Comparison of ENCODE assay signal across 18 cellular contexts in the genomic region with DNA sequence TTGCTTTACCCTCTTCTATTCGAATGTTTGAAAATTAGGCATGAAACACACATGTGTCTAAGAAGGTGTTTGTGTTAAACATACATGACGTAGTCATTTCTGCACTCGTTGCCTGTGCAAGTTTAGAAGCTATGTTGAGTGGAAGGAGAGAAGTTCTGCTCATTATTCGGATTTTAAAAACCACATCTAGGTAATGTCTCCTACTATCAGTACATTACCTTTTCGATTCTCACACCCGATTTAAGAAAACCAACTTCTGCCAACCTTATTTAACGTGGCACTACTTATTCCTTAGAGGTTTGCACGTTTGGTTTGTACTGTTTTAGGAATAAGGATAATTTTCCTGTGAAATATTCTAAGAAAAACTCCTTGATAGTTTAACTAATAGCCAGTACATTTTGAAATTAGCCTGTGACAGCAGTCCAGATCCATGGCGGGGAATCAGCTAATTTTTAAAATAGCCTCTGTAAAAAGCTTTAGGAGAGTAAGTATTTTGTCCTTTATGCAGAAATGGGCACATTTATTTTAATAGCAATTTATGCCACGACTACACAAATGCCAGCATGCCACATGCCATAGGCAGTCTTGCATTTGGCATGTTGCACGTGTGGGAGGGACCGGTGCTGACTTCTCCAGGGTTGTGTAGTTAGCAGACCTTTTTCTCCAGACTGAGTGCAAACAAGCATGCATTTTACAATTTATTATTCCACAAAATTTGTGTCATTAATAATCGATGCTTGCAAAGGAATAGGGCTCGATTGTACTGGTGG. TPM values are rescaled to one million over a fixed set of nuclear protein-coding genes. Genes with fewer than 3 reads are reported as not detected.
DNase-seq lines count a peak whose midpoint lies in the region; ATAC-seq and TF ChIP-seq lines count a peak whose summit lies in the region.
"Had no signal": no experiment of that assay in that cellular context is flagged by ENCODE, and none has a peak within 500 bp of the region (broad histone marks: within the 10 kb centered on the region; RNA-seq: fewer than 3 reads in every experiment).

No MANE protein-coding gene starts in this region.

- no peak overlapping the region for H3K27ac ChIP-seq in HUES6 (ENCODE audit: low read depth, low read length)
- no peak overlapping the region for H3K27ac ChIP-seq in brain microvascular endothelial cell
- H3K27ac ChIP-seq in suprapubic skin = peak overlapping the region; percentile 56
- H3K27ac ChIP-seq: epithelial cell of prostate, PC-9 had no signal

- TF ChIP-seq POLR2A in suprapubic skin (IDR thresholded peaks at IDR 0.05) = no peak

- H3K4me1 ChIP-seq in HUES6 (ENCODE audit: control insufficient read depth, insufficient read depth, low read length) (peaks cover 24% of the 10 kb centered on the region; the same call in 1 of the 2 replicates), suprapubic skin (peaks cover 47% of the 10 kb centered on the region)

- in situ Hi-C loops in brain microvascular endothelial cell (cut with HindIII; ENCODE audit: low pct_ligation_motif_present, low sequenced_read_pairs) = loop anchor here (25.0 kb wide), 2 partner anchors 496 to 746 kb away; no protein-coding TSS in a partner anchor

- H3K9me3 ChIP-seq in HUES6 (ENCODE audit: control insufficient read depth, insufficient read depth, low read depth, low read length) (no peaks in the 10 kb centered on the region), suprapubic skin (no peaks in the 10 kb centered on the region)
- H3K9me3 ChIP-seq: adrenal gland, gastroesophageal sphincter, right atrium auricular region had no signal

- no peak for TF ChIP-seq EP300 in suprapubic skin (IDR thresholded peaks at IDR 0.05)

- ATAC-seq in GM21528 (IDR thresholded peaks at IDR 0.05; ENCODE audit: low FRiP score, unreplicated experiment) (no peak), GM21515 (IDR thresholded peaks at IDR 0.05; ENCODE audit: unreplicated experiment) (no peak)
- ATAC-seq: activated CD4-positive, CD25-positive, alpha-beta regulatory T cell treated with anti-CD3 and anti-CD28 coated beads, Interleukin-2, amount 50 U/mL, for 24 hours; gastroesophageal sphincter; stimulated activated naive CD8-positive, alpha-beta T cell treated with anti-CD3 and anti-CD28 coated beads, Interleukin-15, amount 100 ng/mL, for 72 hours had no signal

- TF ChIP-seq CTCF in brain microvascular endothelial cell (IDR thresholded peaks at IDR 0.05; ENCODE audit: low read depth, low read length, missing control alignments) (no peak), kidney epithelial cell (IDR thresholded peaks at IDR 0.05; ENCODE audit: insufficient read depth, low read length, poor library complexity, severe bottlenecking) (no peak), suprapubic skin (IDR thresholded peaks at IDR 0.05) (no peak)

- 78% methylated on average over 14 of the region's 14 CpGs for WGBS in suprapubic skin

- peak overlapping the region; percentile 52 for H3K4me3 ChIP-seq in HUES6 (ENCODE audit: low read depth, low read length)
- H3K4me3 ChIP-seq in brain microvascular endothelial cell (ENCODE audit: low read depth, low read length) = peak overlapping the region; percentile 24
- peak overlapping the region; percentile 87 for H3K4me3 ChIP-seq in kidney epithelial cell (ENCODE audit: low read depth, low read length)
- peak overlapping the region; percentile 71 for H3K4me3 ChIP-seq in suprapubic skin
- H3K4me3 ChIP-seq: PC-9 had no signal

- H3K27me3 ChIP-seq in HUES6 (ENCODE audit: control insufficient read depth, insufficient read depth, low read length) = peaks cover 100% of the 10 kb centered on the region
- H3K27me3 ChIP-seq in brain microvascular endothelial cell (replicated peaks) = peaks cover 17% of the 10 kb centered on the region
- peaks cover 3% of the 10 kb centered on the region for H3K27me3 ChIP-seq in kidney epithelial cell (ENCODE audit: control insufficient read depth, insufficient read depth, low read length)
- H3K27me3 ChIP-seq in suprapubic skin = peaks cover 84% of the 10 kb centered on the region

- DNase-seq in brain microvascular endothelial cell (no peak), kidney epithelial cell (ENCODE audit: low read depth) (no peak), suprapubic skin (ENCODE audit: low spot score in 2 of 2) (no peak), Ammon's horn (ENCODE audit: low spot score) (no peak)
- DNase-seq: adrenal gland; immature natural killer cell; NCI-H1417 treated with DMSO at 0.1 percent for 48 hours; NCI-H774; PC-9; stimulated activated naive CD8-positive, alpha-beta T cell treated with anti-CD3 and anti-CD28 coated beads, Interleukin-15, amount 100 ng/mL, for 72 hours; T-helper 9 cell had no signal

- H3K36me3 ChIP-seq in HUES6 (ENCODE audit: control insufficient read depth, insufficient read depth, low read length) = no peaks in the 10 kb centered on the region
- no peaks in the 10 kb centered on the region for H3K36me3 ChIP-seq in brain microvascular endothelial cell (replicated peaks)
- peaks cover 1% of the 10 kb centered on the region for H3K36me3 ChIP-seq in kidney epithelial cell (ENCODE audit: control insufficient read depth, insufficient read depth, low read length)
- H3K36me3 ChIP-seq in suprapubic skin = no peaks in the 10 kb centered on the region
- H3K36me3 ChIP-seq: adrenal gland, gastroesophageal sphincter, right atrium auricular region had no signal

- H3K9ac ChIP-seq in HUES6 (ENCODE audit: low read length) = no peak overlapping the region

RNA-seq across cellular contexts. Expression of a gene that starts 6.1 kb away (rescaled TPM):
- total RNA-seq in kidney epithelial cell (26.2 and 27.6 TPM in 2 replicates), suprapubic skin (10 to 100 TPM; 14.5 to 35.8 (median 21.4) TPM)

Comparison
In these comparisons a context has a peak if more than half of its experiments do, and no peak if none do; other contexts are left out.
1. H3K4me3 ChIP-seq: peak in every context shown above with its lines; median percentile 87 in kidney epithelial cell; 71 in suprapubic skin; 52 in HUES6; 24 in brain microvascular endothelial cell.